Comparison of ENCODE assay signal across 24 cellular contexts in genomic region chr6:83633609-83634008, GRCh38.
"Had no signal": no experiment of that assay in that cellular context is flagged by ENCODE, and none has a peak within 500 bp of the region (broad histone marks: within the 10 kb centered on the region; RNA-seq: fewer than 3 reads in every experiment).

No MANE protein-coding gene starts in this region.

- H3K4me3 ChIP-seq: breast epithelium, esophagus muscularis mucosa, gastroesophageal sphincter, heart left ventricle, ovary, psoas muscle, thyroid gland had no signal

- H3K4me1 ChIP-seq: breast epithelium, esophagus muscularis mucosa, gastroesophageal sphincter, heart left ventricle, psoas muscle, thyroid gland had no signal

- H3K9me3 ChIP-seq: breast epithelium, esophagus muscularis mucosa, gastroesophageal sphincter, heart left ventricle, ovary, psoas muscle, thyroid gland had no signal

- H3K27ac ChIP-seq: breast epithelium, esophagus muscularis mucosa, gastroesophageal sphincter, heart left ventricle, ovary, psoas muscle, thyroid gland had no signal

- H3K36me3 ChIP-seq: breast epithelium, esophagus muscularis mucosa, gastroesophageal sphincter, heart left ventricle, ovary, thyroid gland had no signal

- H3K27me3 ChIP-seq: breast epithelium, gastroesophageal sphincter, heart left ventricle, ovary, thyroid gland had no signal

- DNase-seq: activated CD4-positive, alpha-beta T cell treated with anti-CD3 and anti-CD28 coated beads, Interleukin-2, amount 10 ng/mL, durations not matched to agents 7 days and 5 days; activated CD8-positive, alpha-beta memory T cell treated with anti-CD3 and anti-CD28 coated beads, Interleukin-2, amount 50 U/mL, for 4 hours; activated CD8-positive, alpha-beta T cell treated with anti-CD3 and anti-CD28 coated beads, Interleukin-2, amount 10 ng/mL, durations not matched to agents 7 days and 5 days; activated effector memory CD4-positive, alpha-beta T cell treated with Interleukin-2 at 50 U/mL for 16 hours; activated naive CD4-positive, alpha-beta T cell treated with anti-CD3 and anti-CD28 coated beads, Interleukin-2, amount 10 ng/mL, durations not matched to agents 7 days and 5 days; activated T-cell treated with anti-CD3 and anti-CD28 coated beads, Interleukin-2, amount 50 U/mL, for 4 hours; cerebellar nuclear complex; cortex of kidney; effector CD8-positive, alpha-beta T cell; heart left ventricle; immature natural killer cell; left ventricle myocardium superior; naive thymus-derived CD8-positive, alpha-beta T cell; ovary; psoas muscle; stimulated activated CD4-positive, alpha-beta T cell treated with anti-CD3 and anti-CD28 coated beads, Interleukin-2, amount 100 ng/mL, for 24 hours; stimulated activated naive CD4-positive, alpha-beta T cell treated with Interleukin-2 at 50 U/mL for 16 hours; T-helper 9 cell; thyroid gland had no signal

- ATAC-seq: activated CD4-positive, CD25-positive, alpha-beta regulatory T cell treated with anti-CD3 and anti-CD28 coated beads, Interleukin-2, amount 50 U/mL, for 24 hours; activated CD8-positive, alpha-beta T cell treated with anti-CD3 and anti-CD28 coated beads, Interleukin-2, amount 10 ng/mL, durations not matched to agents 7 days and 5 days; activated T-cell treated with anti-CD3 and anti-CD28 coated beads, Interleukin-2, amount 50 U/mL, for 4 hours; gastroesophageal sphincter; heart left ventricle; left ventricle myocardium superior; naive thymus-derived CD8-positive, alpha-beta T cell; psoas muscle; right cardiac atrium had no signal
